Comparison of ENCODE assay signal across 9 cellular contexts in genomic region chr17:7632492-7632894, GRCh38. TPM values are rescaled to one million over a fixed set of nuclear protein-coding genes. Genes with fewer than 3 reads are reported as not detected.
DNase-seq lines count a peak whose midpoint lies in the region; ATAC-seq lines count a peak whose summit lies in the region.
"Had no signal": no experiment of that assay in that cellular context is flagged by ENCODE, and none has a peak within 500 bp of the region (broad histone marks: within the 10 kb centered on the region; RNA-seq: fewer than 3 reads in every experiment).

No MANE protein-coding gene starts in this region.

- H3K4me3 Mint-ChIP-seq in activated T-cell treated with anti-CD3 and anti-CD28 coated beads, Interleukin-2, amount 50 U/mL, for 72 hours, result no peak overlapping the region
- H3K4me3 Mint-ChIP-seq in activated CD4-positive, alpha-beta memory T cell treated with anti-CD3 and anti-CD28 coated beads for 36 hours, result no peak overlapping the region

- CTCF ChIA-PET in activated CD4-positive, alpha-beta memory T cell treated with anti-CD3 and anti-CD28 coated beads for 36 hours (lab: Charles Lee), result interaction anchor here (0.8 to 5.8 kb wide), 10 partner anchors 10 to 117 kb away, joined by 3 to 61 read pairs (median 4); partner anchors contain the start of genes FXR2, TP53 and WRAP53

- intact Hi-C loops in activated CD4-positive, alpha-beta memory T cell treated with anti-CD3 and anti-CD28 coated beads for 36 hours (cut with micrococcal nuclease), result loop anchor here (1.0 kb wide), 1 partner anchor 56 kb away; the partner anchor contains the start of gene WRAP53

- no peaks in the 10 kb centered on the region for H3K36me3 Mint-ChIP-seq in activated T-cell treated with anti-CD3 and anti-CD28 coated beads, Interleukin-2, amount 50 U/mL, for 72 hours (ENCODE audit: insufficient read depth in 2 of 2)
- H3K36me3 Mint-ChIP-seq in activated CD4-positive, alpha-beta memory T cell treated with anti-CD3 and anti-CD28 coated beads for 36 hours, result no peaks in the 10 kb centered on the region
- H3K36me3 Mint-ChIP-seq: activated naive CD4-positive, alpha-beta T cell treated with anti-CD3 and anti-CD28 coated beads, Interleukin-2, amount 50 U/mL, for 72 hours had no signal

- no peaks in the 10 kb centered on the region for H3K27me3 Mint-ChIP-seq in activated T-cell treated with anti-CD3 and anti-CD28 coated beads, Interleukin-2, amount 50 U/mL, for 72 hours (ENCODE audit: low read depth)
- no peaks in the 10 kb centered on the region for H3K27me3 Mint-ChIP-seq in activated CD4-positive, alpha-beta memory T cell treated with anti-CD3 and anti-CD28 coated beads for 36 hours

- POLR2A ChIA-PET in activated CD4-positive, alpha-beta memory T cell treated with anti-CD3 and anti-CD28 coated beads for 36 hours (lab: Charles Lee), result interaction anchor here (1.9 kb wide), 1 partner anchor 54 kb away, joined by 11 read pairs; the partner anchor contains the start of gene TP53

- H3K9me3 Mint-ChIP-seq in activated T-cell treated with anti-CD3 and anti-CD28 coated beads, Interleukin-2, amount 50 U/mL, for 72 hours, result no peaks in the 10 kb centered on the region
- H3K9me3 Mint-ChIP-seq in activated CD4-positive, alpha-beta memory T cell treated with anti-CD3 and anti-CD28 coated beads for 36 hours, result no peaks in the 10 kb centered on the region
- H3K9me3 Mint-ChIP-seq: activated naive CD4-positive, alpha-beta T cell treated with anti-CD3 and anti-CD28 coated beads, Interleukin-2, amount 50 U/mL, for 72 hours had no signal

- no peak overlapping the region for H3K27ac Mint-ChIP-seq in activated T-cell treated with anti-CD3 and anti-CD28 coated beads, Interleukin-2, amount 50 U/mL, for 72 hours
- H3K27ac Mint-ChIP-seq in activated CD4-positive, alpha-beta memory T cell treated with anti-CD3 and anti-CD28 coated beads for 36 hours, result no peak overlapping the region
- H3K27ac Mint-ChIP-seq: activated naive CD4-positive, alpha-beta T cell treated with anti-CD3 and anti-CD28 coated beads, Interleukin-2, amount 50 U/mL, for 72 hours had no signal

- H3K4me1 Mint-ChIP-seq in activated T-cell treated with anti-CD3 and anti-CD28 coated beads, Interleukin-2, amount 50 U/mL, for 72 hours (ENCODE audit: low read depth), result no peaks in the 10 kb centered on the region
- peaks cover 2% of the 10 kb centered on the region for H3K4me1 Mint-ChIP-seq in activated CD4-positive, alpha-beta memory T cell treated with anti-CD3 and anti-CD28 coated beads for 36 hours (ENCODE audit: low read depth)

- ATAC-seq in activated T-cell treated with anti-CD3 and anti-CD28 coated beads, Interleukin-2, amount 50 U/mL, for 72 hours (replicated peaks in 1 of 2), result peak; percentile 37 to 41
- ATAC-seq in HG03571 (IDR thresholded peaks at IDR 0.05; ENCODE audit: unreplicated experiment), result no peak
- no peak for ATAC-seq in GM18502 (IDR thresholded peaks at IDR 0.05; ENCODE audit: poor library complexity, unreplicated experiment)

- DNase-seq in activated T-cell treated with anti-CD3 and anti-CD28 coated beads, Interleukin-2, amount 50 U/mL, for 72 hours, result peak; percentile 46 to 51
- DNase-seq in activated T-cell treated with anti-CD3 and anti-CD28 coated beads, Interleukin-2, amount 50 U/mL, for 1 hour, result no peak
- DNase-seq in MV-4-11 (lab: John Stamatoyannopoulos, UW) (peak; percentile 63), hepatic stellate cell (ENCODE audit: low spot score) (peak; percentile 75), LoVo (ENCODE audit: low spot score) (no peak)
- DNase-seq in activated CD4-positive, alpha-beta memory T cell treated with anti-CD3 and anti-CD28 coated beads for 36 hours, result peak; percentile 49

RNA-seq across cellular contexts. Expression of gene SHBG, which starts 2.6 kb away (rescaled TPM):
- total RNA-seq in activated T-cell treated with anti-CD3 and anti-CD28 coated beads, Interleukin-2, amount 50 U/mL, for 72 hours, result under 1 TPM in 1 of 2 donors, not detected in 1; 0.63 TPM
- not detected for total RNA-seq in activated CD4-positive, alpha-beta memory T cell treated with anti-CD3 and anti-CD28 coated beads for 36 hours

RNA-seq across cellular contexts. Expression of gene SAT2, which starts 4.9 kb away (rescaled TPM):
- 10 to 100 TPM; 47.6 to 48.9 TPM for total RNA-seq in activated T-cell treated with anti-CD3 and anti-CD28 coated beads, Interleukin-2, amount 50 U/mL, for 72 hours
- total RNA-seq in activated CD4-positive, alpha-beta memory T cell treated with anti-CD3 and anti-CD28 coated beads for 36 hours, result 10 to 100 TPM; 27.4 to 28.2 TPM

RNA-seq across cellular contexts. Expression of gene FXR2, which starts 17.8 kb away (rescaled TPM):
- total RNA-seq in activated T-cell treated with anti-CD3 and anti-CD28 coated beads, Interleukin-2, amount 50 U/mL, for 72 hours, result 10 to 100 TPM; 52.5 to 53.3 TPM
- 10 to 100 TPM; 37.5 to 40.1 TPM for total RNA-seq in activated CD4-positive, alpha-beta memory T cell treated with anti-CD3 and anti-CD28 coated beads for 36 hours

RNA-seq across cellular contexts. Expression of gene ATP1B2, which starts 18.2 kb away (rescaled TPM):
- under 1 TPM in 1 of 2 donors, not detected in 1; 0.30 TPM for total RNA-seq in activated T-cell treated with anti-CD3 and anti-CD28 coated beads, Interleukin-2, amount 50 U/mL, for 72 hours
- under 1 TPM; 0.12 to 0.26 TPM for total RNA-seq in activated CD4-positive, alpha-beta memory T cell treated with anti-CD3 and anti-CD28 coated beads for 36 hours

RNA-seq across cellular contexts. Expression of gene SOX15, which starts 42.6 kb away (rescaled TPM):
- under 1 TPM; 0.34 to 0.86 TPM for total RNA-seq in activated T-cell treated with anti-CD3 and anti-CD28 coated beads, Interleukin-2, amount 50 U/mL, for 72 hours
- total RNA-seq in activated CD4-positive, alpha-beta memory T cell treated with anti-CD3 and anti-CD28 coated beads for 36 hours, result under 1 TPM in 1 of 2 experiments, not detected in 1; 0.29 TPM

Comparison
In these comparisons a context has a peak if more than half of its experiments do, and no peak if none do; other contexts are left out.
1. DNase-seq: peak in activated T-cell treated with anti-CD3 and anti-CD28 coated beads, Interleukin-2, amount 50 U/mL, for 72 hours (2 of 2), MV-4-11 (single experiment), activated CD4-positive, alpha-beta memory T cell treated with anti-CD3 and anti-CD28 coated beads for 36 hours (single experiment) and hepatic stellate cell (single experiment); none in activated T-cell treated with anti-CD3 and anti-CD28 coated beads, Interleukin-2, amount 50 U/mL, for 1 hour (single experiment) and LoVo (single experiment).
2. ATAC-seq: peak in activated T-cell treated with anti-CD3 and anti-CD28 coated beads, Interleukin-2, amount 50 U/mL, for 72 hours (2 of 2); none in HG03571 (single experiment) and GM18502 (single experiment).